In genomic region chr20:50536333-50536732, GRCh38 we compare ENCODE assay signal across 24 cellular contexts. TPM values are rescaled to one million over a fixed set of nuclear protein-coding genes. Genes with fewer than 3 reads are reported as not detected.
A peak's percentile ranks its signal among the peaks of the same experiment; 100 is the strongest.
DNase-seq lines count a peak whose midpoint lies in the region; ATAC-seq, FAIRE-seq and TF ChIP-seq lines count a peak whose summit lies in the region.
"Had no signal": no experiment of that assay in that cellular context is flagged by ENCODE, and none has a peak within 500 bp of the region (broad histone marks: within the 10 kb centered on the region; RNA-seq: fewer than 3 reads in every experiment).

No MANE protein-coding gene starts in this region.

- H3K9me3 ChIP-seq in astrocyte (ENCODE audit: insufficient read depth, low read depth, low read length) (no peaks in the 10 kb centered on the region), trophoblast cell (ENCODE audit: insufficient read depth, low read depth, low read length) (peaks cover 2% of the 10 kb centered on the region)
- H3K9me3 ChIP-seq: adrenal gland, right atrium auricular region, tibial nerve had no signal

- H4K91ac ChIP-seq in trophoblast cell (ENCODE audit: low read depth, low read length), result no peak overlapping the region

- H3K79me2 ChIP-seq in astrocyte (ENCODE audit: insufficient read depth, low read length), result peaks cover 90% of the 10 kb centered on the region
- H3K79me2 ChIP-seq in trophoblast cell (ENCODE audit: control insufficient read depth, insufficient read depth, low read length, poor library complexity), result peaks cover 9% of the 10 kb centered on the region

- H3K4me3 Mint-ChIP-seq in astrocyte (ENCODE audit: unreplicated experiment), result no peak overlapping the region

- H3K36me3 ChIP-seq in astrocyte (ENCODE audit: insufficient read depth, low read length) (no peaks in the 10 kb centered on the region), trophoblast cell (ENCODE audit: control insufficient read depth in 1 of 2, insufficient read depth in 2 of 2, low read length in 2 of 2) (peaks cover 0 to 2% of the 10 kb centered on the region in 2 experiments)
- H3K36me3 ChIP-seq: adrenal gland, right atrium auricular region, tibial nerve had no signal

- no peak overlapping the region for H3K14ac ChIP-seq in trophoblast cell (ENCODE audit: low read length)

- H3K9ac ChIP-seq in astrocyte (ENCODE audit: low read length) (no peak overlapping the region), trophoblast cell (ENCODE audit: low read length) (no peak overlapping the region)

- H4K8ac ChIP-seq in trophoblast cell (ENCODE audit: low read depth, low read length), result no peak overlapping the region

- H4K12ac ChIP-seq in trophoblast cell (ENCODE audit: low read depth, low read length), result no peak overlapping the region

- DNase-seq in DMS79 (lab: John Stamatoyannopoulos, UW) (peak; percentile 95), NCI-H1436 treated with DMSO at 0.1 percent for 48 hours (lab: John Stamatoyannopoulos, UW) (peak; percentile 10), astrocyte (ENCODE audit: low read depth) (peak; percentile 38), trophoblast cell (no peak), substantia nigra (lab: John Stamatoyannopoulos, UW) (no peak), left cardiac atrium (no peak), COLO668 (lab: John Stamatoyannopoulos, UW; ENCODE audit: unreplicated experiment) (no peak)
- DNase-seq: activated CD4-positive, alpha-beta T cell treated with anti-CD3 and anti-CD28 coated beads for 48 hours; activated CD8-positive, alpha-beta memory T cell treated with anti-CD3 and anti-CD28 coated beads, Interleukin-2, amount 50 U/mL, for 4 hours; activated effector memory CD4-positive, alpha-beta T cell treated with anti-CD3 and anti-CD28 coated beads, Interleukin-2, amount 50 U/mL, for 16 hours; adrenal gland; caudate nucleus; foreskin melanocyte; hypothalamus; islet precursor cell; NCI-H146; NCI-H446 treated with DMSO at 0.1 percent for 48 hours; RPMI8226 had no signal

- H3K4me3 ChIP-seq in astrocyte (ENCODE audit: insufficient read depth, low read depth, low read length) (no peak overlapping the region), trophoblast cell (ENCODE audit: low read depth, low read length) (no peak overlapping the region)
- H3K4me3 ChIP-seq: adrenal gland, GM12878, right atrium auricular region, tibial nerve had no signal

- H3K18ac ChIP-seq in trophoblast cell (ENCODE audit: low read length), result no peak overlapping the region

- intact Hi-C loops in left cardiac atrium (cut with DNase I), result no loop called here

- no peak for ATAC-seq in left cardiac atrium
- ATAC-seq in GM21367 (IDR thresholded peaks at IDR 0.05; ENCODE audit: unreplicated experiment), result no peak
- ATAC-seq: GM12878 had no signal

- H3K4me1 ChIP-seq in astrocyte (ENCODE audit: insufficient read depth, low read length) (peaks cover 41% of the 10 kb centered on the region), trophoblast cell (ENCODE audit: control insufficient read depth in 1 of 2, insufficient read depth in 2 of 2, low read length in 2 of 2) (peaks cover 11 to 17% of the 10 kb centered on the region in 2 experiments)

- no CpG with 5 or more reads among the region's 4 CpGs for WGBS in trophoblast cell (ENCODE audit: extremely low coverage, insufficient coverage, insufficient read length)

- no peak overlapping the region for H2BK12ac ChIP-seq in trophoblast cell (ENCODE audit: low read length)

- TF ChIP-seq CTCF in astrocyte (IDR thresholded peaks at IDR 0.05; ENCODE audit: insufficient read depth, low read depth, low read length), result no peak

- H2BK5ac ChIP-seq in trophoblast cell (ENCODE audit: low read depth, low read length, poor library complexity), result no peak overlapping the region

- H3K79me1 ChIP-seq in trophoblast cell (ENCODE audit: low read length), result peaks cover 6% of the 10 kb centered on the region

- peak overlapping the region; percentile 16 for H3K27ac Mint-ChIP-seq in astrocyte (ENCODE audit: unreplicated experiment)

- peaks cover 1% of the 10 kb centered on the region for H3K36me3 Mint-ChIP-seq in astrocyte (ENCODE audit: low read depth, unreplicated experiment)

- no peak overlapping the region for H3K23ac ChIP-seq in trophoblast cell (ENCODE audit: low read length)

- H2BK120ac ChIP-seq in trophoblast cell (ENCODE audit: insufficient read depth, low read length, poor library complexity), result no peak overlapping the region

- H3K27me3 ChIP-seq in astrocyte (ENCODE audit: insufficient read depth, low read length), result no peaks in the 10 kb centered on the region
- H3K27me3 ChIP-seq in trophoblast cell (ENCODE audit: insufficient read depth, low read length), result no peaks in the 10 kb centered on the region
- H3K27me3 ChIP-seq: adrenal gland, right atrium auricular region, tibial nerve had no signal

- no peaks in the 10 kb centered on the region for H3K27me3 Mint-ChIP-seq in astrocyte (ENCODE audit: low read depth, unreplicated experiment)

- H3K4me1 Mint-ChIP-seq in astrocyte (ENCODE audit: low read depth, unreplicated experiment), result peaks cover 50% of the 10 kb centered on the region

- peak overlapping the region; percentile 92 for H3K4ac ChIP-seq in trophoblast cell (ENCODE audit: low read depth, low read length)

- H2AFZ ChIP-seq in astrocyte (ENCODE audit: low read depth, low read length) (no peak overlapping the region), trophoblast cell (ENCODE audit: insufficient read depth, low read length, poor library complexity) (no peak overlapping the region)

- H3K27ac ChIP-seq in astrocyte (ENCODE audit: low read depth, low read length), result no peak overlapping the region
- no peak overlapping the region for H3K27ac ChIP-seq in trophoblast cell (ENCODE audit: low read depth, low read length)
- H3K27ac ChIP-seq in substantia nigra (ENCODE audit: low read depth, low read length, poor library complexity, severe bottlenecking), result no peak overlapping the region
- H3K27ac ChIP-seq: epithelial cell of prostate, right atrium auricular region, tibial nerve had no signal

- peaks cover 42% of the 10 kb centered on the region for H4K20me1 ChIP-seq in astrocyte (ENCODE audit: insufficient read depth, low read length)

- no peak overlapping the region for H3K4me2 ChIP-seq in astrocyte (ENCODE audit: low read length)
- H3K4me2 ChIP-seq in trophoblast cell (ENCODE audit: low read length), result no peak overlapping the region

- FAIRE-seq in astrocyte (lab: Jason Lieb, UNC), result no peak
- FAIRE-seq: GM12878, GM19239 had no signal

- no peak overlapping the region for H2AK5ac ChIP-seq in trophoblast cell (ENCODE audit: low read length)

- H3K9me3 Mint-ChIP-seq in astrocyte (ENCODE audit: unreplicated experiment), result no peaks in the 10 kb centered on the region

RNA-seq across cellular contexts. Expression of gene PTPN1, which starts 26.1 kb away (rescaled TPM):
- 60.6 and 64.9 TPM in 2 replicates for total RNA-seq in astrocyte
- 27.0 and 27.9 TPM in 2 replicates for polyA plus RNA-seq in trophoblast cell (2013)
- 10 to 100 TPM; 22.8 to 40.4 TPM for total RNA-seq in left cardiac atrium

Comparison
In these comparisons a context has a peak if more than half of its experiments do, and no peak if none do; other contexts are left out.
1. DNase-seq: peak in DMS79 (single experiment), NCI-H1436 treated with DMSO at 0.1 percent for 48 hours (single experiment) and astrocyte (single experiment); none in trophoblast cell (0 of 2), substantia nigra (0 of 49), left cardiac atrium (single experiment) and COLO668 (single experiment).